Comparison of ENCODE assay signal across 26 cellular contexts in genomic region chr1:16458801-16459200, GRCh38. TPM values are rescaled to one million over a fixed set of nuclear protein-coding genes. Genes with fewer than 3 reads are reported as not detected.
DNase-seq lines count a peak whose midpoint lies in the region; ATAC-seq and TF ChIP-seq lines count a peak whose summit lies in the region.
"Had no signal": no experiment of that assay in that cellular context is flagged by ENCODE, and none has a peak within 500 bp of the region (broad histone marks: within the 10 kb centered on the region; RNA-seq: fewer than 3 reads in every experiment).

No MANE protein-coding gene starts in this region.

- H3K36me3 ChIP-seq in heart right ventricle (peaks cover 0 to 100% (median 62%) of the 10 kb centered on the region in 9 donors), right atrium auricular region (peaks cover 35% of the 10 kb centered on the region), thoracic aorta (peaks cover 44% of the 10 kb centered on the region)

- no peak overlapping the region for H3K4me3 Mint-ChIP-seq in activated naive CD8-positive, alpha-beta T cell treated with anti-CD3 and anti-CD28 coated beads for 36 hours
- H3K4me3 Mint-ChIP-seq: T-helper 17 cell had no signal

- WGBS in heart right ventricle, 2 donors, result 57% methylated on average over 6 of the region's 6 CpGs

- intact Hi-C loops in heart right ventricle (cut with DNase I) (no loop called here), left ventricle myocardium superior (cut with micrococcal nuclease) (no loop called here)

- no peaks in the 10 kb centered on the region for H3K9me3 ChIP-seq in heart right ventricle
- no peaks in the 10 kb centered on the region for H3K9me3 ChIP-seq in right atrium auricular region
- no peaks in the 10 kb centered on the region for H3K9me3 ChIP-seq in thoracic aorta
- H3K9me3 ChIP-seq: MG63, suprapubic skin had no signal

- peak overlapping the region; percentile 44 for H3K27ac Mint-ChIP-seq in activated naive CD8-positive, alpha-beta T cell treated with anti-CD3 and anti-CD28 coated beads for 36 hours
- H3K27ac Mint-ChIP-seq: T-helper 17 cell had no signal

- H3K9me3 Mint-ChIP-seq in activated naive CD8-positive, alpha-beta T cell treated with anti-CD3 and anti-CD28 coated beads for 36 hours, result no peaks in the 10 kb centered on the region

- H3K4me1 Mint-ChIP-seq in activated naive CD8-positive, alpha-beta T cell treated with anti-CD3 and anti-CD28 coated beads for 36 hours, result peaks cover 3% of the 10 kb centered on the region
- H3K4me1 Mint-ChIP-seq: T-helper 17 cell had no signal

- H3K27me3 Mint-ChIP-seq in activated naive CD8-positive, alpha-beta T cell treated with anti-CD3 and anti-CD28 coated beads for 36 hours, result no peaks in the 10 kb centered on the region
- H3K27me3 Mint-ChIP-seq: T-helper 17 cell had no signal

- TF ChIP-seq CTCF in heart right ventricle (IDR thresholded peaks at IDR 0.05) (no peak), right atrium auricular region (IDR thresholded peaks at IDR 0.05) (no peak), thoracic aorta (IDR thresholded peaks at IDR 0.05) (no peak)

- no peaks in the 10 kb centered on the region for H3K27me3 ChIP-seq in heart right ventricle
- no peaks in the 10 kb centered on the region for H3K27me3 ChIP-seq in right atrium auricular region
- H3K27me3 ChIP-seq in thoracic aorta (replicated peaks; ENCODE audit: insufficient read depth), result no peaks in the 10 kb centered on the region
- H3K27me3 ChIP-seq: MG63, suprapubic skin had no signal

- ATAC-seq in heart right ventricle, result peak in 5 of 8 donors; percentile 10 to 37 (median 17)
- ATAC-seq in left ventricle myocardium superior, result peak; percentile 27
- ATAC-seq in thoracic aorta (ENCODE audit: insufficient number of reproducible peaks, low FRiP score, low read depth), result no peak
- ATAC-seq in GM21515 (IDR thresholded peaks at IDR 0.05; ENCODE audit: unreplicated experiment), result no peak
- ATAC-seq: T-helper 17 cell had no signal

- H3K27ac ChIP-seq in heart right ventricle, result peak overlapping the region in 2 of 10 donors; percentile 0 to 5
- H3K27ac ChIP-seq in right atrium auricular region, result no peak overlapping the region
- peak overlapping the region; percentile 29 to 71 for H3K27ac ChIP-seq in thoracic aorta
- H3K27ac ChIP-seq: PC-9, suprapubic skin had no signal

- H3K4me3 ChIP-seq in heart right ventricle (no peak overlapping the region), right atrium auricular region (no peak overlapping the region), thoracic aorta (no peak overlapping the region)
- H3K4me3 ChIP-seq: lung, MG63, PC-9, suprapubic skin had no signal

- H3K4me1 ChIP-seq in heart right ventricle (peaks cover 0 to 36% (median 12%) of the 10 kb centered on the region in 9 donors), right atrium auricular region (peaks cover 0 to 12% of the 10 kb centered on the region in 2 donors), thoracic aorta (ENCODE audit: control insufficient read depth in 1 of 2, low read depth in 2 of 2) (peaks cover 0 to 25% of the 10 kb centered on the region in 2 donors)
- H3K4me1 ChIP-seq: suprapubic skin had no signal

- peaks cover 5% of the 10 kb centered on the region for H3K36me3 Mint-ChIP-seq in activated naive CD8-positive, alpha-beta T cell treated with anti-CD3 and anti-CD28 coated beads for 36 hours

- DNase-seq in heart right ventricle (no peak), right atrium auricular region (ENCODE audit: low spot score) (no peak), left ventricle myocardium superior (no peak), thoracic aorta (ENCODE audit: low spot score) (no peak), OCI-M2 (lab: John Stamatoyannopoulos, UW; ENCODE audit: unreplicated experiment) (no peak), GM19238 (ENCODE audit: insufficient read length, low spot score) (no peak)
- no peak for DNase-seq in activated naive CD8-positive, alpha-beta T cell treated with anti-CD3 and anti-CD28 coated beads for 36 hours
- DNase-seq: activated CD4-positive, alpha-beta T cell treated with anti-CD3 and anti-CD28 coated beads, Interleukin-2, amount 50 U/mL, for 1 hour; activated CD8-positive, alpha-beta memory T cell treated with anti-CD3 and anti-CD28 coated beads, Interleukin-2, amount 50 U/mL, for 48 hours; activated gamma-delta T cell treated with Interleukin-2 at 50 U/mL for 16 hours; dermis blood vessel endothelial cell; foreskin fibroblast; GDM1; islet precursor cell; MG63; NCI-H1694; NCI-H82; PC-9; retina; T-helper 17 cell had no signal

RNA-seq across cellular contexts. Expression of gene NECAP2, which starts 18.3 kb away (rescaled TPM):
- total RNA-seq in heart right ventricle (10 to 100 TPM in 8 of 10 donors, 1 to 10 TPM in 2; 7.9 to 34.0 (median 11.7) TPM), right atrium auricular region (10 to 100 TPM; 16.2 to 29.9 TPM), left ventricle myocardium superior (13.7 TPM), thoracic aorta (10 to 100 TPM; 38.9 to 55.1 TPM)
- polyA plus RNA-seq in heart right ventricle, result 10 to 100 TPM; 17.4 to 18.7 TPM
- 10 to 100 TPM; 52.5 to 54.9 TPM for total RNA-seq in activated naive CD8-positive, alpha-beta T cell treated with anti-CD3 and anti-CD28 coated beads for 36 hours

RNA-seq across cellular contexts. Expression of gene SPATA21, which starts 21.6 kb away (rescaled TPM):
- total RNA-seq in heart right ventricle (not detected), right atrium auricular region (not detected), left ventricle myocardium superior (not detected), thoracic aorta (not detected)
- polyA plus RNA-seq in heart right ventricle, result under 1 TPM; 0.15 to 0.20 TPM
- total RNA-seq in activated naive CD8-positive, alpha-beta T cell treated with anti-CD3 and anti-CD28 coated beads for 36 hours, result not detected
- total RNA-seq: epithelial cell of proximal tubule, lung, omental fat pad, PC-9, suprapubic skin, T-helper 17 cell had no signal

RNA-seq across cellular contexts. Expression of gene RNU1-1, which starts 55.3 kb away (rescaled TPM):
- 1,000 to 10,000 TPM in 8 of 10 donors, 100 to 1,000 TPM in 2; 635 to 5,242 (median 1,949) TPM for total RNA-seq in heart right ventricle
- not detected for polyA plus RNA-seq in heart right ventricle
- not detected for total RNA-seq in right atrium auricular region
- total RNA-seq in activated naive CD8-positive, alpha-beta T cell treated with anti-CD3 and anti-CD28 coated beads for 36 hours, result 100 to 1,000 TPM; 874 to 961 TPM
- 4,234 TPM for total RNA-seq in left ventricle myocardium superior
- total RNA-seq in thoracic aorta, result under 1 TPM; under 0.01 TPM
- polyA plus RNA-seq: AG04450, lung had no signal

Comparison
In these comparisons a context has a peak if more than half of its experiments do, and no peak if none do; other contexts are left out.
1. RNA of gene RNU1-1, which starts 55.3 kb away (total RNA-seq): 4,234 TPM in left ventricle myocardium superior (single experiment), 635 to 5,242 TPM in heart right ventricle and 874 to 961 TPM in activated naive CD8-positive, alpha-beta T cell treated with anti-CD3 and anti-CD28 coated beads for 36 hours; not detected in right atrium auricular region and under 0.01 TPM in thoracic aorta; every median in the first group is over 100 times any median in the second.
2. ATAC-seq: peak in heart right ventricle (5 of 8) and left ventricle myocardium superior (single experiment); none in thoracic aorta (single experiment) and GM21515 (single experiment).
3. H3K27ac ChIP-seq: peak in thoracic aorta (2 of 2); none in right atrium auricular region (0 of 2).